ENCODE assay signal across 1 cellular context in the genomic region with DNA sequence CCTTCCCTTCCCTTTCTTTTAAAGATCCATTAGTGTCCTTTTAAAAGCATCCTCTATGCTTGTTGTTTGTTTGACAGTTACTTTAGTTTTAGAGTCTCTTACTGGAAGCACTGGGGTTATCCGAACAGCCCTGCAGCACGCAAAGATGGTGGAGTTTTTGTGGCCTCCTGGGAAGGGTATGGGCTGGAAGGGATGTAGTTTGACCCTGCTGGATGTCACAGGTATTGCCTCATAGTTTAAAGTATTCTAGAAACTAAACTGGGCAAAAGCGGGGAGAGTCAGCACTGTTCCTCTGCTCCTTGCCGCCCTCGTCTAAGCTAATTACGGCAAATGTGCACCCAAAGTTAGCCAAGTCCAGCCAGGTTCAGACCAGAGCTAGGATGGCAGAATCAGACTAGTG.
TF ChIP-seq lines count a peak whose summit lies in the region.

No MANE protein-coding gene starts in this region.

TF ChIP-seq in SK-N-SH, 30 proteins besides CTCF, POLR2A, EP300 and RAD21:
- no peak for TF ChIP-seq REST (IDR thresholded peaks at IDR 0.05; ENCODE audit: low read depth, low read length)
- no peak for TF ChIP-seq RCOR1 (IDR thresholded peaks at IDR 0.05; ENCODE audit: low read length)
- no peak for TF ChIP-seq POLR2AphosphoS5 (IDR thresholded peaks at IDR 0.05; ENCODE audit: low read depth, low read length)
- TF ChIP-seq SMC3 (IDR thresholded peaks at IDR 0.05; ENCODE audit: low read depth, low read length), result no peak
- no peak for TF ChIP-seq NRF1 (IDR thresholded peaks at IDR 0.05; ENCODE audit: low read depth, low read length)
- TF ChIP-seq, protein P1, sequence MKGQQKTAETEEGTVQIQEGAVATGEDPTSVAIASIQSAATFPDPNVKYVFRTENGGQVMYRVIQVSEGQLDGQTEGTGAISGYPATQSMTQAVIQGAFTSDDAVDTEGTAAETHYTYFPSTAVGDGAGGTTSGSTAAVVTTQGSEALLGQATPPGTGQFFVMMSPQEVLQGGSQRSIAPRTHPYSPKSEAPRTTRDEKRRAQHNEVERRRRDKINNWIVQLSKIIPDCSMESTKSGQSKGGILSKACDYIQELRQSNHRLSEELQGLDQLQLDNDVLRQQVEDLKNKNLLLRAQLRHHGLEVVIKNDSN (IDR thresholded peaks at IDR 0.05; ENCODE audit: borderline replicate concordance, low read depth), result no peak
- TF ChIP-seq IRF3 (IDR thresholded peaks at IDR 0.05; ENCODE audit: low read depth, low read length), result no peak
- no peak for TF ChIP-seq TCF12 (IDR thresholded peaks at IDR 0.05)
- no peak for TF ChIP-seq TEAD4 (IDR thresholded peaks at IDR 0.05; ENCODE audit: borderline replicate concordance, insufficient read depth)
- TF ChIP-seq FOXM1 (IDR thresholded peaks at IDR 0.05; ENCODE audit: low read depth), result no peak
- no peak for TF ChIP-seq CHD2 (IDR thresholded peaks at IDR 0.05; ENCODE audit: low read length, partially characterized antibody)
- TF ChIP-seq, protein P2, sequence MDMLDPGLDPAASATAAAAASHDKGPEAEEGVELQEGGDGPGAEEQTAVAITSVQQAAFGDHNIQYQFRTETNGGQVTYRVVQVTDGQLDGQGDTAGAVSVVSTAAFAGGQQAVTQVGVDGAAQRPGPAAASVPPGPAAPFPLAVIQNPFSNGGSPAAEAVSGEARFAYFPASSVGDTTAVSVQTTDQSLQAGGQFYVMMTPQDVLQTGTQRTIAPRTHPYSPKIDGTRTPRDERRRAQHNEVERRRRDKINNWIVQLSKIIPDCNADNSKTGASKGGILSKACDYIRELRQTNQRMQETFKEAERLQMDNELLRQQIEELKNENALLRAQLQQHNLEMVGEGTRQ (IDR thresholded peaks at IDR 0.05; ENCODE audit: borderline replicate concordance, low read depth, low read length), result no peak
- TF ChIP-seq MXI1 (IDR thresholded peaks at IDR 0.05; ENCODE audit: low read depth, low read length), result no peak
- no peak for TF ChIP-seq TAF1 (IDR thresholded peaks at IDR 0.05; ENCODE audit: borderline replicate concordance, low read depth, low read length)
